In genomic region chr15:40160689-40161688, GRCh38 we compare ENCODE assay signal across 7 cellular contexts.
DNase-seq lines count a peak whose midpoint lies in the region; ATAC-seq and TF ChIP-seq lines count a peak whose summit lies in the region.

Gene BUB1B (plus strand): TSS chr15:40161069. CDS start chr15:40161221, 152 bp downstream.

- no peaks in the 10 kb centered on the region for H3K27me3 Mint-ChIP-seq in T-helper 2 cell treated with Interferon-gamma antibody and Interleukin-4, amounts not matched to agents 5 μg/mL and 100 μg/mL, for 36 hours (ENCODE audit: low read depth)

- ATAC-seq in GM18508 (IDR thresholded peaks at IDR 0.05; ENCODE audit: insufficient read depth, unreplicated experiment) (peak; percentile 73), HG02973 (IDR thresholded peaks at IDR 0.05; ENCODE audit: unreplicated experiment) (peak; percentile 82)

- H3K36me3 Mint-ChIP-seq in T-helper 2 cell treated with Interferon-gamma antibody and Interleukin-4, amounts not matched to agents 5 μg/mL and 100 μg/mL, for 36 hours (ENCODE audit: low read depth), result peaks cover 19% of the 10 kb centered on the region

- H3K4me3 Mint-ChIP-seq in T-helper 2 cell treated with Interferon-gamma antibody and Interleukin-4, amounts not matched to agents 5 μg/mL and 100 μg/mL, for 36 hours, result no peak within 1 kb of the TSS

- H3K27ac Mint-ChIP-seq in T-helper 2 cell treated with Interferon-gamma antibody and Interleukin-4, amounts not matched to agents 5 μg/mL and 100 μg/mL, for 36 hours, result no peak within 1 kb of the TSS

- in situ Hi-C loops in astrocyte of the cerebellum (cut with HindIII; ENCODE audit: low sequenced_read_pairs), result no loop called here

- peaks cover 9% of the 10 kb centered on the region for H3K4me1 Mint-ChIP-seq in T-helper 2 cell treated with Interferon-gamma antibody and Interleukin-4, amounts not matched to agents 5 μg/mL and 100 μg/mL, for 36 hours (ENCODE audit: low read depth)

- DNase-seq in NCI-H2029 (lab: John Stamatoyannopoulos, UW) (peak; percentile 88), astrocyte of the cerebellum (ENCODE audit: low read depth) (peak; percentile 86), hippocampal formation (lab: John Stamatoyannopoulos, UW) (peak; percentile 88 to 89), retina (peak; percentile 97)
- DNase-seq in T-helper 2 cell treated with Interferon-gamma antibody and Interleukin-4, amounts not matched to agents 5 μg/mL and 100 μg/mL, for 36 hours (ENCODE audit: low spot score), result peak; percentile 93

- H3K9me3 Mint-ChIP-seq in T-helper 2 cell treated with Interferon-gamma antibody and Interleukin-4, amounts not matched to agents 5 μg/mL and 100 μg/mL, for 36 hours, result no peaks in the 10 kb centered on the region

- H3K4me3 ChIP-seq in astrocyte of the cerebellum (ENCODE audit: low read depth, low read length), result peak within 1 kb of the TSS; percentile 86

- TF ChIP-seq CTCF in astrocyte of the cerebellum (IDR thresholded peaks at IDR 0.05; ENCODE audit: low read depth, low read length, missing control alignments), result no peak

Comparison
In these comparisons a context has a peak if more than half of its experiments do, and no peak if none do; other contexts are left out.
1. Peak in every context shown above with its lines: DNase-seq, ATAC-seq and H3K4me3 ChIP-seq.